In the genomic region with DNA sequence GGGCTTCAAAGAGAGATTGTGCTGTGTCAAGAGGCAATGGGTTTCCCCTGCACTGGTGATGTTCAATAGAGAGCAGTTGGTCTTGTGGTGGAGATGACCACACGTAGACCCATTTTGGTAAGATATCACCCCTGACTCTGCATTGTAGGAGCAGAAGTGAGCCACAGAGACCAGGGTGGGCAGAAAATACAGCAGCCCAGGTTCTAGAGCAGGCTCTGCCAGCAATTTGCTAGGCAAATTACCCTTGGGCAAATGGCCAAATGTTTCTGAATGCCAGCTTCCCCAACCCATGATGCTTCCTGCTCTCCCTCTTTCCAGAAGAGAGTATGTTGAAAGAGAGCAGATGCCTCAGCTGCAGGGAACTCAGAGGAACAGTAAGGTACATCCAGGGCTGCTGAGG, we compare ENCODE assay signal across 14 cellular contexts.
DNase-seq lines count a peak whose midpoint lies in the region; ATAC-seq and TF ChIP-seq lines count a peak whose summit lies in the region.
"Had no signal": no experiment of that assay in that cellular context is flagged by ENCODE, and none has a peak within 500 bp of the region (broad histone marks: within the 10 kb centered on the region; RNA-seq: fewer than 3 reads in every experiment).

No MANE protein-coding gene starts in this region.

- DNase-seq in DMS 273 treated with DMSO at 0.1 percent for 48 hours (lab: John Stamatoyannopoulos, UW) = peak; percentile 34
- peak; percentile 19 for DNase-seq in NCI-H1436 treated with DMSO at 0.1 percent for 48 hours (lab: John Stamatoyannopoulos, UW)
- peak; percentile 63 for DNase-seq in NCI-H510A treated with DMSO at 0.1 percent for 48 hours (lab: John Stamatoyannopoulos, UW)
- peak; percentile 36 for DNase-seq in epithelial cell of proximal tubule (ENCODE audit: low read depth)
- DNase-seq in OCI-M2 (lab: John Stamatoyannopoulos, UW; ENCODE audit: unreplicated experiment) = no peak
- DNase-seq in uterus = no peak
- DNase-seq in neural progenitor cell (ENCODE audit: low spot score) = no peak
- DNase-seq: activated CD8-positive, alpha-beta T cell treated with anti-CD3 and anti-CD28 coated beads for 36 hours; amygdala; stimulated activated CD4-positive, alpha-beta T cell treated with anti-CD3 and anti-CD28 coated beads, Interleukin-4, amount 100 ng/mL, for 24 hours had no signal

- no peak overlapping the region for H3K4me2 ChIP-seq in neural progenitor cell

- TF ChIP-seq POLR2A in uterus (IDR thresholded peaks at IDR 0.05) = no peak

- no peaks in the 10 kb centered on the region for H3K79me2 ChIP-seq in neural progenitor cell (ENCODE audit: low read depth)

- H3K36me3 Mint-ChIP-seq in neural progenitor cell = no peaks in the 10 kb centered on the region
- H3K36me3 Mint-ChIP-seq: mesothelial cell of epicardium, type B pancreatic cell had no signal

- ATAC-seq in HG02852 (IDR thresholded peaks at IDR 0.05; ENCODE audit: unreplicated experiment) = no peak
- ATAC-seq: activated CD8-positive, alpha-beta T cell treated with anti-CD3 and anti-CD28 coated beads for 36 hours had no signal

- no peak overlapping the region for H3K27ac Mint-ChIP-seq in neural progenitor cell
- H3K27ac Mint-ChIP-seq: activated CD8-positive, alpha-beta T cell treated with anti-CD3 and anti-CD28 coated beads for 36 hours; mesothelial cell of epicardium; type B pancreatic cell had no signal

- H3K4me3 ChIP-seq in epithelial cell of proximal tubule (ENCODE audit: low read depth, low read length) (no peak overlapping the region), uterus (no peak overlapping the region), neural progenitor cell (no peak overlapping the region)

- no peaks in the 10 kb centered on the region for H3K27me3 Mint-ChIP-seq in neural progenitor cell (ENCODE audit: insufficient read depth, low read depth)

- H3K27me3 ChIP-seq in uterus (no peaks in the 10 kb centered on the region), neural progenitor cell (no peaks in the 10 kb centered on the region)

- no peak overlapping the region for H2AFZ ChIP-seq in neural progenitor cell (replicated peaks)

- H3K36me3 ChIP-seq in uterus (no peaks in the 10 kb centered on the region), neural progenitor cell (no peaks in the 10 kb centered on the region)
- H3K36me3 ChIP-seq: neutrophil had no signal

- H3K4me1 ChIP-seq in uterus (no peaks in the 10 kb centered on the region), neural progenitor cell (peaks cover 4% of the 10 kb centered on the region)

- H3F3A ChIP-seq in neural progenitor cell (ENCODE audit: low read depth) = no peaks in the 10 kb centered on the region

- H3K4me1 Mint-ChIP-seq in neural progenitor cell = no peaks in the 10 kb centered on the region
- H3K4me1 Mint-ChIP-seq: mesothelial cell of epicardium had no signal

- intact Hi-C loops in uterus (cut with DNase I; ENCODE audit: low total_unique reads) = no loop called here

- no peak overlapping the region for H3K9ac ChIP-seq in neural progenitor cell

- no peaks in the 10 kb centered on the region for H3K9me3 ChIP-seq in uterus
- no peaks in the 10 kb centered on the region for H3K9me3 ChIP-seq in neural progenitor cell (ENCODE audit: low read depth)
- H3K9me3 ChIP-seq: neutrophil had no signal

- H3K9me3 Mint-ChIP-seq in neural progenitor cell = no peaks in the 10 kb centered on the region
- H3K9me3 Mint-ChIP-seq: activated CD8-positive, alpha-beta T cell treated with anti-CD3 and anti-CD28 coated beads for 36 hours; mesothelial cell of epicardium; type B pancreatic cell had no signal

- no peaks in the 10 kb centered on the region for H4K20me1 ChIP-seq in neural progenitor cell (ENCODE audit: low read depth)

- H3K27ac ChIP-seq in uterus = no peak overlapping the region
- no peak overlapping the region for H3K27ac ChIP-seq in neural progenitor cell
- H3K27ac ChIP-seq: neutrophil had no signal

- H3K4me3 Mint-ChIP-seq in neural progenitor cell = no peak overlapping the region
- H3K4me3 Mint-ChIP-seq: activated CD8-positive, alpha-beta T cell treated with anti-CD3 and anti-CD28 coated beads for 36 hours; mesothelial cell of epicardium; type B pancreatic cell had no signal

- TF ChIP-seq CTCF in epithelial cell of proximal tubule (conservative IDR thresholded peaks at IDR 0.05; ENCODE audit: low read depth, low read length) (no peak), uterus (IDR thresholded peaks at IDR 0.05) (no peak), neural progenitor cell (IDR thresholded peaks at IDR 0.05) (no peak)

Comparison
In these comparisons a context has a peak if more than half of its experiments do, and no peak if none do; other contexts are left out.
1. DNase-seq: peak in DMS 273 treated with DMSO at 0.1 percent for 48 hours (single experiment), NCI-H1436 treated with DMSO at 0.1 percent for 48 hours (single experiment), NCI-H510A treated with DMSO at 0.1 percent for 48 hours (single experiment) and epithelial cell of proximal tubule (single experiment); none in OCI-M2 (single experiment), uterus (0 of 2) and neural progenitor cell (single experiment).